In the genomic region with DNA sequence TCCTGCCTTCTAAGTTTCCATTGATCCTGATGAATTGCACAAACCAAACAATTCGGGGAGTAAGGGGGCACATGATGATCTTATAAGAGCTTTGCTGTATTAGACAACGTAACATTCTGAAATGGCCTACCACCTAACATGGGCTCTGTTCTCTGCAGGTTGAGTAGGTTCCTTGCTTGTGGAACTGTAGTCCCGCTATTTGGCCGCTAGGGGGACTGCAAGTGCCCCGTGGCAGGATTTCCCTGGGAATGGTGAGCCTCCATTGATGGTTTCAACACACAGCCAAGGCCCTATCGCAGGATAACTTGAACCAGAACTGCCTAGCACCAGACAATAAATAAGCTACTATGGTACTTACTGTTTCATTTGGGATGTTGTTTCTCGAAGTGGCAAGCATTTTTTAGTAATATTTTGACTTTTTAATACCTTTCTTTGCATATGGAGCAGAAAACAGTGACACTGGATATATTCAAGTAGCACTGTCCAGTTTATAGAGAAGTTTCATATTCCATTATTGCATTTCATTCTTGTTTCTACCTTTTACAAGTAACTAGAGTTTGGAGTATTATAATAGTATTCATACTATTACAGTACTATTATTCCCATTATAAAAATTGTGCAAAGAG, we compare ENCODE assay signal across 8 cellular contexts. TPM values are rescaled to one million over a fixed set of nuclear protein-coding genes. Genes with fewer than 3 reads are reported as not detected.
A peak's percentile ranks its signal among the peaks of the same experiment; 100 is the strongest.
DNase-seq lines count a peak whose midpoint lies in the region; ATAC-seq and TF ChIP-seq lines count a peak whose summit lies in the region.

No MANE protein-coding gene starts in this region.

- intact Hi-C loops in adrenal gland (cut with DNase I): loop anchor here in 1 of 2 donors (5.0 kb wide), 1 partner anchor 542 kb away; no protein-coding TSS in a partner anchor

- H3K4me3 ChIP-seq in adrenal gland (no peak overlapping the region), kidney epithelial cell (ENCODE audit: low read depth, low read length) (no peak overlapping the region)

- H3K9me3 ChIP-seq in adrenal gland (replicated peaks in 1 of 3): no peaks in the 10 kb centered on the region

- H3K36me3 ChIP-seq in adrenal gland (replicated peaks in 1 of 2) (no peaks in the 10 kb centered on the region), kidney epithelial cell (ENCODE audit: control insufficient read depth, insufficient read depth, low read length) (no peaks in the 10 kb centered on the region)

- peak; percentile 41 to 71 (median 57) for TF ChIP-seq CTCF in adrenal gland (IDR thresholded peaks at IDR 0.05)
- peak; percentile 69 for TF ChIP-seq CTCF in kidney epithelial cell (IDR thresholded peaks at IDR 0.05; ENCODE audit: insufficient read depth, low read length, poor library complexity, severe bottlenecking)

- H3K27me3 ChIP-seq in adrenal gland: peaks cover 15% of the 10 kb centered on the region
- no peaks in the 10 kb centered on the region for H3K27me3 ChIP-seq in kidney epithelial cell (ENCODE audit: control insufficient read depth, insufficient read depth, low read length)

- DNase-seq in SKM-1 treated with dmso at 0.1 percent for 144 hours (lab: John Stamatoyannopoulos, UW; ENCODE audit: unreplicated experiment): peak; percentile 8
- no peak for DNase-seq in SKM-1 (lab: John Stamatoyannopoulos, UW; ENCODE audit: unreplicated experiment)
- peak in 6 of 7 donors; percentile 14 to 61 (median 44) for DNase-seq in adrenal gland
- no peak for DNase-seq in kidney epithelial cell (ENCODE audit: low read depth)

- no peak overlapping the region for H3K27ac ChIP-seq in adrenal gland

- ATAC-seq in HG03342 (IDR thresholded peaks at IDR 0.05; ENCODE audit: unreplicated experiment): peak; percentile 89
- no peak for ATAC-seq in HG03139 (IDR thresholded peaks at IDR 0.05; ENCODE audit: unreplicated experiment)
- ATAC-seq in HG03442 (IDR thresholded peaks at IDR 0.05; ENCODE audit: unreplicated experiment): no peak
- ATAC-seq in HG03280 (IDR thresholded peaks at IDR 0.05; ENCODE audit: unreplicated experiment): no peak

- no peaks in the 10 kb centered on the region for H3K4me1 ChIP-seq in adrenal gland (replicated peaks in 1 of 2)

- TF ChIP-seq POLR2A in adrenal gland (IDR thresholded peaks at IDR 0.05): no peak

- WGBS in adrenal gland, 4 donors: 30 to 64% (median 35%) methylated on average over 3 to 7 of the region's 7 CpGs

RNA-seq across cellular contexts. Expression of gene AR, which starts 11.9 kb away (rescaled TPM):
- 1 to 10 TPM; 1.1 to 7.5 (median 4.8) TPM for total RNA-seq in adrenal gland
- 1 to 10 TPM in 1 of 3 donors, under 1 TPM in 2; 0.64 to 1.6 (median 0.98) TPM for polyA plus RNA-seq in adrenal gland
- 0.25 and 0.89 TPM in 2 replicates for total RNA-seq in kidney epithelial cell

Comparison
In these comparisons a context has a peak if more than half of its experiments do, and no peak if none do; other contexts are left out.
1. DNase-seq: peak in SKM-1 treated with dmso at 0.1 percent for 144 hours (single experiment) and adrenal gland (6 of 7); none in SKM-1 (single experiment) and kidney epithelial cell (single experiment).